In genomic region chr1:40708750-40709099, GRCh38 we compare ENCODE assay signal across 8 cellular contexts. TPM values are rescaled to one million over a fixed set of nuclear protein-coding genes. Genes with fewer than 3 reads are reported as not detected.
DNase-seq lines count a peak whose midpoint lies in the region; ATAC-seq and TF ChIP-seq lines count a peak whose summit lies in the region.

No MANE protein-coding gene starts in this region.

- peak; percentile 34 for ATAC-seq in GM18508 (IDR thresholded peaks at IDR 0.05; ENCODE audit: insufficient read depth, unreplicated experiment)
- peak; percentile 53 for ATAC-seq in HG02884 (IDR thresholded peaks at IDR 0.05; ENCODE audit: unreplicated experiment)
- ATAC-seq in activated naive CD8-positive, alpha-beta T cell treated with anti-CD3 and anti-CD28 coated beads, Interleukin-2, amount 10 ng/mL, durations not matched to agents 7 days and 5 days (ENCODE audit: low read depth): peak; percentile 83
- ATAC-seq in sciatic nerve: peak; percentile 40

- no peaks in the 10 kb centered on the region for H3K27me3 ChIP-seq in left ventricle myocardium inferior (ENCODE audit: low read depth)

- no peaks in the 10 kb centered on the region for H3K27me3 Mint-ChIP-seq in activated naive CD8-positive, alpha-beta T cell treated with anti-CD3 and anti-CD28 coated beads, Interleukin-2, amount 10 ng/mL, durations not matched to agents 7 days and 5 days

- no peak for TF ChIP-seq CTCF in left ventricle myocardium inferior (IDR thresholded peaks at IDR 0.05; ENCODE audit: borderline replicate concordance)

- intact Hi-C loops in left ventricle myocardium inferior (cut with micrococcal nuclease): no loop called here
- intact Hi-C loops in sciatic nerve (cut with DNase I): no loop called here

- DNase-seq in ACHN: peak; percentile 87
- DNase-seq in NCI-H2107 (lab: John Stamatoyannopoulos, UW): peak; percentile 76
- DNase-seq in activated naive CD8-positive, alpha-beta T cell treated with anti-CD3 and anti-CD28 coated beads, Interleukin-2, amount 10 ng/mL, durations not matched to agents 7 days and 5 days: no peak
- DNase-seq in left ventricle myocardium inferior: no peak
- DNase-seq in sciatic nerve (ENCODE audit: low spot score): no peak
- no peak for DNase-seq in stimulated activated CD4-positive, alpha-beta T cell treated with anti-CD3 and anti-CD28 coated beads, Interleukin-4, amount 100 ng/mL, for 4 hours

- H3K4me3 ChIP-seq in left ventricle myocardium inferior: peak overlapping the region; percentile 71

- H3K9me3 Mint-ChIP-seq in activated naive CD8-positive, alpha-beta T cell treated with anti-CD3 and anti-CD28 coated beads, Interleukin-2, amount 10 ng/mL, durations not matched to agents 7 days and 5 days: no peaks in the 10 kb centered on the region

- no peaks in the 10 kb centered on the region for H3K9me3 ChIP-seq in left ventricle myocardium inferior (replicated peaks)

- H3K4me3 Mint-ChIP-seq in activated naive CD8-positive, alpha-beta T cell treated with anti-CD3 and anti-CD28 coated beads, Interleukin-2, amount 10 ng/mL, durations not matched to agents 7 days and 5 days: peak overlapping the region; percentile 92

- peaks cover 10% of the 10 kb centered on the region for H3K36me3 ChIP-seq in left ventricle myocardium inferior

- in situ Hi-C loops in ACHN (cut with HindIII; ENCODE audit: low pct_ligation_motif_present, low pct_unique_long_range_greater_than_20kb, low sequenced_read_pairs): no loop called here

- peaks cover 77% of the 10 kb centered on the region for H3K4me1 ChIP-seq in left ventricle myocardium inferior

- H3K27ac ChIP-seq in left ventricle myocardium inferior (replicated peaks): peak overlapping the region; percentile 93

- H3K4me1 Mint-ChIP-seq in activated naive CD8-positive, alpha-beta T cell treated with anti-CD3 and anti-CD28 coated beads, Interleukin-2, amount 10 ng/mL, durations not matched to agents 7 days and 5 days: peaks cover 39% of the 10 kb centered on the region

- H3K36me3 Mint-ChIP-seq in activated naive CD8-positive, alpha-beta T cell treated with anti-CD3 and anti-CD28 coated beads, Interleukin-2, amount 10 ng/mL, durations not matched to agents 7 days and 5 days: peaks cover 17% of the 10 kb centered on the region

- POLR2A ChIA-PET in activated naive CD8-positive, alpha-beta T cell treated with anti-CD3 and anti-CD28 coated beads, Interleukin-2, amount 10 ng/mL, durations not matched to agents 7 days and 5 days (lab: Charles Lee): interaction anchor here (0.8 to 6.5 kb wide), 5 partner anchors 12 to 271 kb away, joined by 3 to 82 read pairs (median 3); partner anchors contain the start of genes CITED4, CTPS1 and NFYC

- H3K27ac Mint-ChIP-seq in activated naive CD8-positive, alpha-beta T cell treated with anti-CD3 and anti-CD28 coated beads, Interleukin-2, amount 10 ng/mL, durations not matched to agents 7 days and 5 days: peak overlapping the region; percentile 93

RNA-seq across cellular contexts. Expression of gene NFYC, which starts 17.2 kb away (rescaled TPM):
- 10 to 100 TPM; 65.0 to 66.6 TPM for total RNA-seq in activated naive CD8-positive, alpha-beta T cell treated with anti-CD3 and anti-CD28 coated beads, Interleukin-2, amount 10 ng/mL, durations not matched to agents 7 days and 5 days
- total RNA-seq in left ventricle myocardium inferior: 62.2 TPM
- total RNA-seq in sciatic nerve: 46.7 TPM

RNA-seq across cellular contexts. Expression of gene RIMS3, which starts 43.2 kb away (rescaled TPM):
- total RNA-seq in activated naive CD8-positive, alpha-beta T cell treated with anti-CD3 and anti-CD28 coated beads, Interleukin-2, amount 10 ng/mL, durations not matched to agents 7 days and 5 days: 1 to 10 TPM; 6.9 TPM
- total RNA-seq in left ventricle myocardium inferior: 0.74 TPM
- total RNA-seq in sciatic nerve: 8.7 TPM

Comparison
In these comparisons a context has a peak if more than half of its experiments do, and no peak if none do; other contexts are left out.
1. DNase-seq: peak in ACHN (single experiment) and NCI-H2107 (single experiment); none in activated naive CD8-positive, alpha-beta T cell treated with anti-CD3 and anti-CD28 coated beads, Interleukin-2, amount 10 ng/mL, durations not matched to agents 7 days and 5 days (single experiment), left ventricle myocardium inferior (single experiment), sciatic nerve (single experiment) and stimulated activated CD4-positive, alpha-beta T cell treated with anti-CD3 and anti-CD28 coated beads, Interleukin-4, amount 100 ng/mL, for 4 hours (0 of 2).
2. Peak in every context shown above with its lines, with median percentiles within 50 percentile points of each other: ATAC-seq.